ENCODE assay signal across 28 cellular contexts in the genomic region with DNA sequence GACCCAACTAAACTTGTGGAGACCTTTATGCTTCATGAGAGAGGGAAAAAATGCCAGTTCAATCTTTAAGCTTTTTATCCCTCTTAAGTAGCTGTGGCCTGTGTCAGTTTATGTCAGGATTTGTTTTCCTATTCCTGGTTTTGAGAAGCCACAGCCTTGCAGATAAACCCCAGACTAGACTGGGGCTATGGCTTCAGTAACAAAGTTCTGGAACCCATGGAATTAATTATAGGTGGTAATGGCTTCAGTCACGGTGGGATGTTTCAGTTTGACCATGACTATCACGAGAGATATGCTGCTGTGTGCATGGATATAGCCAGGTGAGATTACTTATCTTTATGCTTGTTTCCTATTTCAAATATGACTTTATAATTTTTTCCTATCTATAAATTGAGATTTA.
"Had no signal": no experiment of that assay in that cellular context is flagged by ENCODE, and none has a peak within 500 bp of the region (broad histone marks: within the 10 kb centered on the region; RNA-seq: fewer than 3 reads in every experiment).

No MANE protein-coding gene starts in this region.

- H3K27me3 ChIP-seq: dorsolateral prefrontal cortex, foreskin keratinocyte, gastroesophageal sphincter, heart right ventricle, ovary, sigmoid colon, tibial nerve, upper lobe of left lung had no signal

- H3K36me3 ChIP-seq: gastroesophageal sphincter, heart right ventricle, ovary, sigmoid colon, thoracic aorta, tibial nerve, upper lobe of left lung had no signal

- H3K4me1 ChIP-seq: gastroesophageal sphincter, heart right ventricle, psoas muscle, sigmoid colon, tibial nerve had no signal

- ATAC-seq: gastroesophageal sphincter; heart right ventricle; left lobe of liver; naive thymus-derived CD8-positive, alpha-beta T cell; psoas muscle; stimulated activated naive B cell treated with anti-CD40 and anti-IgM and Interleukin-4, amounts not matched to agents 10 μg/mL and 1 μg/mL and 100 μg/mL, for 72 hours had no signal

- FAIRE-seq: colon, urothelium cell line had no signal

- H3K9me3 ChIP-seq: gastroesophageal sphincter, ovary, psoas muscle, sigmoid colon, thoracic aorta, tibial nerve, upper lobe of left lung had no signal

- DNase-seq: dorsolateral prefrontal cortex; effector CD4-positive, alpha-beta T cell; glutamatergic neuron; heart right ventricle; hippocampal formation; immature natural killer cell; islet precursor cell; mesendoderm; naive thymus-derived CD8-positive, alpha-beta T cell; nephron progenitor cell; occipital lobe; ovary; posterior cingulate gyrus; psoas muscle; right cardiac atrium; sigmoid colon; stimulated activated CD4-positive, alpha-beta T cell treated with anti-CD3 and anti-CD28 coated beads, Interleukin-15, amount 100 ng/mL, for 24 hours; stimulated activated CD4-positive, alpha-beta T cell treated with anti-CD3 and anti-CD28 coated beads, Interleukin-2, amount 100 ng/mL, for 48 hours; stimulated activated naive B cell treated with anti-CD40 and anti-IgM and Interleukin-4, amounts not matched to agents 10 μg/mL and 1 μg/mL and 100 μg/mL, for 72 hours; upper lobe of left lung had no signal

- H3K27ac ChIP-seq: foreskin keratinocyte, gastroesophageal sphincter, heart right ventricle, ovary, psoas muscle, sigmoid colon, thoracic aorta, tibial nerve, upper lobe of left lung had no signal

- H3K4me3 ChIP-seq: dorsolateral prefrontal cortex, gastroesophageal sphincter, heart right ventricle, ovary, psoas muscle, sigmoid colon, skin epidermis, thoracic aorta, tibial nerve, upper lobe of left lung had no signal
